Comparison of ENCODE assay signal across 14 cellular contexts in genomic region chr15:60634815-60635214, GRCh38.
A peak's percentile ranks its signal among the peaks of the same experiment; 100 is the strongest.
DNase-seq lines count a peak whose midpoint lies in the region; ATAC-seq and TF ChIP-seq lines count a peak whose summit lies in the region.
"Had no signal": no experiment of that assay in that cellular context is flagged by ENCODE, and none has a peak within 500 bp of the region (broad histone marks: within the 10 kb centered on the region; RNA-seq: fewer than 3 reads in every experiment).

No MANE protein-coding gene starts in this region.

- no peak overlapping the region for H3K4me3 ChIP-seq in left lung
- no peak overlapping the region for H3K4me3 ChIP-seq in body of pancreas
- H3K4me3 ChIP-seq: mucosa of descending colon had no signal

- intact Hi-C loops in left lung (cut with DNase I) = no loop called here
- intact Hi-C loops in body of pancreas (cut with DNase I) = no loop called here

- H3K27me3 ChIP-seq in left lung (no peaks in the 10 kb centered on the region), body of pancreas (no peaks in the 10 kb centered on the region)

- H3K4me1 ChIP-seq in left lung (no peaks in the 10 kb centered on the region), body of pancreas (no peaks in the 10 kb centered on the region)

- H3K36me3 ChIP-seq in left lung (no peaks in the 10 kb centered on the region), body of pancreas (replicated peaks in 1 of 2; ENCODE audit: insufficient read depth in 1 of 2, low read depth in 2 of 2) (no peaks in the 10 kb centered on the region)

- H3K9me3 ChIP-seq in left lung (no peaks in the 10 kb centered on the region), body of pancreas (no peaks in the 10 kb centered on the region)
- H3K9me3 ChIP-seq: mucosa of descending colon had no signal

- no peak overlapping the region for H3K27ac ChIP-seq in left lung
- H3K27ac ChIP-seq in body of pancreas = no peak overlapping the region
- H3K27ac ChIP-seq: C4-2B, epithelial cell of prostate, VCaP had no signal

- ATAC-seq in HG02852 (IDR thresholded peaks at IDR 0.05; ENCODE audit: unreplicated experiment) = peak; percentile 54
- ATAC-seq in left lung = peak; percentile 17
- no peak for ATAC-seq in HG03135 (IDR thresholded peaks at IDR 0.05; ENCODE audit: unreplicated experiment)
- ATAC-seq in body of pancreas = no peak
- ATAC-seq: activated T-cell treated with anti-CD3 and anti-CD28 coated beads, Interleukin-2, amount 50 U/mL, for 72 hours; mucosa of descending colon; sciatic nerve had no signal

- DNase-seq in GM10266 (ENCODE audit: extremely low spot score) (peak; percentile 14), OCI-M1 (lab: John Stamatoyannopoulos, UW) (peak; percentile 60), left lung (no peak), RPMI8226 (no peak), body of pancreas (no peak), amygdala (lab: John Stamatoyannopoulos, UW) (no peak)
- DNase-seq: activated T-cell treated with anti-CD3 and anti-CD28 coated beads, Interleukin-2, amount 50 U/mL, for 72 hours had no signal

- no peak for TF ChIP-seq POLR2A in body of pancreas (IDR thresholded peaks at IDR 0.05)

- WGBS in body of pancreas, 2 donors = 79 to 88% methylated on average over 9 of the region's 9 CpGs

- no peak for TF ChIP-seq CTCF in GM10266 (IDR thresholded peaks at IDR 0.05; ENCODE audit: control insufficient read depth, insufficient read depth, low read depth, missing control alignments)
- no peak for TF ChIP-seq CTCF in left lung (IDR thresholded peaks at IDR 0.05)
- TF ChIP-seq CTCF in body of pancreas (IDR thresholded peaks at IDR 0.05) = no peak

Comparison
In these comparisons a context has a peak if more than half of its experiments do, and no peak if none do; other contexts are left out.
1. DNase-seq: peak in GM10266 (single experiment) and OCI-M1 (single experiment); none in left lung (0 of 2), RPMI8226 (single experiment), body of pancreas (0 of 4) and amygdala (0 of 56).
2. ATAC-seq: peak in HG02852 (single experiment) and left lung (single experiment); none in HG03135 (single experiment) and body of pancreas (single experiment).